9 cellular contexts compared by ENCODE assay signal in the genomic region with DNA sequence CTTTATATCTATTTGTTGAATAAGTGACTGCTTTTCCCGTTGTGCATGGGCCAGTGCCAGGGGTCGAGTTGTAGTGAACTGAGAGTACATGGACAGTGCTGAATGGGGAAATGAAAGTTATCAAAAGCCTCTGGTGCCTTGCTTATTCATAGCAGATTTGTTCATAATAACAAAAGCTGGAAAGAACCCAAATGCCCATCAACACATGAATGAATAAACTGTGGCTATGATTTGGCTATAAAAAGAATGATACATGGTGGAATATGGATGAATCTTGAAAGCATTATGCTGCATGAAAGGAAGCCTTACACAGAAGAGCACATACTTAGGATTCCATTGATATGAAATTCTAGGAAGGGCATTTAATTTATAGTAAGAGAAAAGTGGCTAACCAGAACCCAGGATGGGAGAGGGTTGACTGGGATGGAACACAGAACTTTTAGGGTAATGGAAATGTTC. TPM values are rescaled to one million over a fixed set of nuclear protein-coding genes. Genes with fewer than 3 reads are reported as not detected.
DNase-seq lines count a peak whose midpoint lies in the region; FAIRE-seq and TF ChIP-seq lines count a peak whose summit lies in the region.
"Had no signal": no experiment of that assay in that cellular context is flagged by ENCODE, and none has a peak within 500 bp of the region (broad histone marks: within the 10 kb centered on the region; RNA-seq: fewer than 3 reads in every experiment).

No MANE protein-coding gene starts in this region.

- no peak overlapping the region for H3K4me3 Mint-ChIP-seq in astrocyte (ENCODE audit: unreplicated experiment)

- intact Hi-C loops in posterior vena cava (cut with DNase I), result no loop called here

- H3K4me2 ChIP-seq in KMS-11 (peak overlapping the region; percentile 23; the same call in 1 of the 2 replicates), astrocyte (ENCODE audit: low read length) (peak overlapping the region; percentile 72)

- no peak for FAIRE-seq in astrocyte (lab: Jason Lieb, UNC)

- H4K20me1 ChIP-seq in KMS-11 (ENCODE audit: insufficient read depth), result 0 out of 2 replicates have a peak, but pooled peaks cover 3% of the 10 kb centered on the region
- H4K20me1 ChIP-seq in astrocyte (ENCODE audit: insufficient read depth, low read length), result no peaks in the 10 kb centered on the region

- H3K36me3 Mint-ChIP-seq in astrocyte (ENCODE audit: low read depth, unreplicated experiment), result peaks cover 15% of the 10 kb centered on the region

- CTCF ChIA-PET in BJ (lab: Yijun Ruan, JAX), result interaction anchor here (1.3 kb wide), 1 partner anchor 9 kb away, joined by 3 read pairs; no protein-coding TSS in a partner anchor
- CTCF ChIA-PET in GM10248 (lab: Yijun Ruan, JAX), result interaction anchor here (7.4 to 9.3 kb wide), 2 partner anchors 22 to 44 kb away, joined by 43 to 64 read pairs; a partner anchor contains a TSS

- no peak overlapping the region for H3K4me3 ChIP-seq in BJ (ENCODE audit: low read depth, low read length)
- H3K4me3 ChIP-seq in KMS-11 (IDR thresholded peaks at IDR 0.05; ENCODE audit: insufficient read depth, low read depth, low read length), result no peak overlapping the region
- H3K4me3 ChIP-seq in astrocyte (ENCODE audit: insufficient read depth, low read depth, low read length), result peak overlapping the region; percentile 3

- POLR2A ChIA-PET in BJ (lab: Charles Lee), result no interaction called here
- POLR2A ChIA-PET in GM10248 (lab: Yijun Ruan, JAX), result no interaction called here

- TF ChIP-seq CTCF in BJ (IDR thresholded peaks at IDR 0.05; ENCODE audit: insufficient read depth, low read depth, low read length) (no peak), KMS-11 (conservative IDR thresholded peaks at IDR 0.05; ENCODE audit: low read depth, low read length) (no peak), astrocyte (IDR thresholded peaks at IDR 0.05; ENCODE audit: insufficient read depth, low read depth, low read length) (no peak), GM10248 (IDR thresholded peaks at IDR 0.05; ENCODE audit: control extremely low read depth, extremely low read depth, low read depth, missing control alignments) (no peak)

- DNase-seq in BJ (ENCODE audit: low read depth) (peak; percentile 49), astrocyte (ENCODE audit: low read depth) (peak; percentile 76), lung microvascular endothelial cell (ENCODE audit: low read depth in 2 of 2) (peak; percentile 83 to 94), posterior vena cava (ENCODE audit: low spot score) (no peak), NCI-H748 treated with DMSO at 0.1 percent for 48 hours (lab: John Stamatoyannopoulos, UW) (no peak), GM10248 (ENCODE audit: extremely low spot score) (no peak), mucosa of gallbladder (ENCODE audit: low spot score) (no peak)
- DNase-seq: NCI-H526 had no signal

- peak overlapping the region; percentile 96 for H3K27ac Mint-ChIP-seq in astrocyte (ENCODE audit: unreplicated experiment)

- H3K9me3 ChIP-seq in astrocyte (ENCODE audit: insufficient read depth, low read depth, low read length), result no peaks in the 10 kb centered on the region

- H3K4me1 ChIP-seq in KMS-11 (ENCODE audit: low read depth, poor library complexity, severe bottlenecking) (peaks cover 47% of the 10 kb centered on the region), astrocyte (ENCODE audit: insufficient read depth, low read length) (peaks cover 47% of the 10 kb centered on the region)

- H3K9ac ChIP-seq in KMS-11, result no peak overlapping the region
- peak overlapping the region; percentile 34 for H3K9ac ChIP-seq in astrocyte (ENCODE audit: low read length)

- H3K79me2 ChIP-seq in KMS-11 (ENCODE audit: insufficient read depth, low read depth) (peaks cover 25% of the 10 kb centered on the region; the same call in 1 of the 2 replicates), astrocyte (ENCODE audit: insufficient read depth, low read length) (peaks cover 76% of the 10 kb centered on the region)

- no peak overlapping the region for H3K27ac ChIP-seq in KMS-11
- H3K27ac ChIP-seq in astrocyte (ENCODE audit: low read depth, low read length), result peak overlapping the region; percentile 77

- H3K27me3 Mint-ChIP-seq in astrocyte (ENCODE audit: low read depth, unreplicated experiment), result no peaks in the 10 kb centered on the region

- peaks cover 57% of the 10 kb centered on the region for H3K4me1 Mint-ChIP-seq in astrocyte (ENCODE audit: low read depth, unreplicated experiment)

- H3K27me3 ChIP-seq in BJ (ENCODE audit: control insufficient read depth, insufficient read depth, low read length) (no peaks in the 10 kb centered on the region), KMS-11 (ENCODE audit: insufficient read depth, low read depth) (no peaks in the 10 kb centered on the region), astrocyte (ENCODE audit: insufficient read depth, low read length) (no peaks in the 10 kb centered on the region)

- H2AFZ ChIP-seq in KMS-11 (ENCODE audit: low read depth) (no peak overlapping the region), astrocyte (ENCODE audit: low read depth, low read length) (no peak overlapping the region)

- H3K36me3 ChIP-seq in BJ (ENCODE audit: control insufficient read depth, insufficient read depth, low read length) (no peaks in the 10 kb centered on the region), KMS-11 (ENCODE audit: insufficient read depth) (no peaks in the 10 kb centered on the region), astrocyte (ENCODE audit: insufficient read depth, low read length) (no peaks in the 10 kb centered on the region)

- H3K9me3 Mint-ChIP-seq in astrocyte (ENCODE audit: unreplicated experiment), result no peaks in the 10 kb centered on the region

RNA-seq across cellular contexts. Expression of a gene that starts 42.6 kb away (rescaled TPM):
- 34.3 and 35.8 TPM in 2 replicates for polyA plus RNA-seq in BJ (2011; rRNA removed)
- polyA minus RNA-seq in BJ (2011; rRNA and poly(A)+ RNA removed), result 103 TPM in 2 replicates
- total RNA-seq in astrocyte (86.0 and 86.9 TPM in 2 replicates), lung microvascular endothelial cell (17.2 and 22.6 TPM in 2 replicates), posterior vena cava (10 to 100 TPM; 65.1 to 84.1 TPM), mucosa of gallbladder (68.0 TPM)

Comparison
In these comparisons a context has a peak if more than half of its experiments do, and no peak if none do; other contexts are left out.
1. DNase-seq: peak in BJ (single experiment), astrocyte (single experiment) and lung microvascular endothelial cell (2 of 2); none in posterior vena cava (single experiment), NCI-H748 treated with DMSO at 0.1 percent for 48 hours (single experiment), GM10248 (single experiment) and mucosa of gallbladder (single experiment).